Comparison of ENCODE assay signal across 25 cellular contexts in genomic region chr1:154856544-154856943, GRCh38. TPM values are rescaled to one million over a fixed set of nuclear protein-coding genes. Genes with fewer than 3 reads are reported as not detected.
DNase-seq lines count a peak whose midpoint lies in the region; FAIRE-seq and TF ChIP-seq lines count a peak whose summit lies in the region.
"Had no signal": no experiment of that assay in that cellular context is flagged by ENCODE, and none has a peak within 500 bp of the region (broad histone marks: within the 10 kb centered on the region; RNA-seq: fewer than 3 reads in every experiment).

No MANE protein-coding gene starts in this region.

- no peak overlapping the region for H3K9ac ChIP-seq in MM.1S (ENCODE audit: low read length)
- H3K9ac ChIP-seq in astrocyte (ENCODE audit: low read length) = no peak overlapping the region
- H3K9ac ChIP-seq in skeletal muscle tissue (ENCODE audit: low read depth in 1 of 3, low read length in 3 of 3) = peak overlapping the region; percentile 12 to 63 (median 28)
- H3K9ac ChIP-seq: BLaER1 treated with 17β-estradiol and CSF1 and Interleukin-3, amounts not matched to agents 10 nM and 100 nM had no signal

- CTCF ChIA-PET in activated naive CD4-positive, alpha-beta T cell treated with anti-CD3 and anti-CD28 coated beads for 36 hours (lab: Charles Lee) = interaction anchor here (1.5 kb wide), 1 partner anchor 96 kb away, joined by 4 read pairs; no protein-coding TSS in a partner anchor

- peaks cover 11% of the 10 kb centered on the region for H3K4me1 Mint-ChIP-seq in activated naive CD4-positive, alpha-beta T cell treated with anti-CD3 and anti-CD28 coated beads for 36 hours (ENCODE audit: low read depth)
- peaks cover 12% of the 10 kb centered on the region for H3K4me1 Mint-ChIP-seq in astrocyte (ENCODE audit: low read depth, unreplicated experiment)

- peaks cover 56% of the 10 kb centered on the region for H3K4me1 ChIP-seq in MM.1S (ENCODE audit: low read length)
- H3K4me1 ChIP-seq in astrocyte (ENCODE audit: insufficient read depth, low read length) = peaks cover 10% of the 10 kb centered on the region
- H3K4me1 ChIP-seq in skeletal muscle tissue (ENCODE audit: control insufficient read depth in 3 of 3, insufficient read depth in 3 of 3, low read length in 3 of 3) = peaks cover 62 to 84% (median 69%) of the 10 kb centered on the region in 3 donors
- H3K4me1 ChIP-seq: stomach, tibial artery had no signal

- peaks cover 1% of the 10 kb centered on the region for H3K27me3 Mint-ChIP-seq in activated naive CD4-positive, alpha-beta T cell treated with anti-CD3 and anti-CD28 coated beads for 36 hours (ENCODE audit: low read depth)
- H3K27me3 Mint-ChIP-seq in astrocyte (ENCODE audit: low read depth, unreplicated experiment) = peaks cover 13% of the 10 kb centered on the region
- H3K27me3 Mint-ChIP-seq: memory B cell had no signal

- H3K4me2 ChIP-seq in MM.1S (ENCODE audit: low read depth, low read length) (peak overlapping the region; percentile 19; the same call in 1 of the 2 replicates), astrocyte (ENCODE audit: low read length) (no peak overlapping the region)
- H3K4me2 ChIP-seq: smooth muscle cell had no signal

- TF ChIP-seq CTCF in MM.1S (IDR thresholded peaks at IDR 0.05; ENCODE audit: low read length) (no peak), astrocyte (IDR thresholded peaks at IDR 0.05; ENCODE audit: insufficient read depth, low read depth, low read length) (no peak)

- H3K36me3 Mint-ChIP-seq in activated naive CD4-positive, alpha-beta T cell treated with anti-CD3 and anti-CD28 coated beads for 36 hours (ENCODE audit: low read depth) = no peaks in the 10 kb centered on the region
- H3K36me3 Mint-ChIP-seq in astrocyte (ENCODE audit: low read depth, unreplicated experiment) = peaks cover 4% of the 10 kb centered on the region
- H3K36me3 Mint-ChIP-seq: memory B cell had no signal

- FAIRE-seq in astrocyte (lab: Jason Lieb, UNC) = no peak

- no peak overlapping the region for H3K4me3 Mint-ChIP-seq in activated naive CD4-positive, alpha-beta T cell treated with anti-CD3 and anti-CD28 coated beads for 36 hours
- peak overlapping the region; percentile 29 for H3K4me3 Mint-ChIP-seq in astrocyte (ENCODE audit: unreplicated experiment)
- H3K4me3 Mint-ChIP-seq: memory B cell had no signal

- no peaks in the 10 kb centered on the region for H4K20me1 ChIP-seq in MM.1S (ENCODE audit: insufficient read depth, low read length)
- H4K20me1 ChIP-seq in astrocyte (ENCODE audit: insufficient read depth, low read length) = no peaks in the 10 kb centered on the region
- H4K20me1 ChIP-seq: BLaER1 treated with 17β-estradiol and CSF1 and Interleukin-3, amounts not matched to agents 10 nM and 100 nM had no signal

- H3K36me3 ChIP-seq in MM.1S (replicated peaks; ENCODE audit: insufficient read depth, low read length) (no peaks in the 10 kb centered on the region), astrocyte (ENCODE audit: insufficient read depth, low read length) (no peaks in the 10 kb centered on the region), skeletal muscle tissue (ENCODE audit: control insufficient read depth in 3 of 3, insufficient read depth in 3 of 3, low read length in 3 of 3) (no peaks in the 10 kb centered on the region)
- H3K36me3 ChIP-seq: BLaER1 treated with 17β-estradiol and CSF1 and Interleukin-3, amounts not matched to agents 10 nM and 100 nM; stomach; tibial artery had no signal

- H3K27ac Mint-ChIP-seq in activated naive CD4-positive, alpha-beta T cell treated with anti-CD3 and anti-CD28 coated beads for 36 hours = no peak overlapping the region
- H3K27ac Mint-ChIP-seq in astrocyte (ENCODE audit: unreplicated experiment) = peak overlapping the region; percentile 47
- H3K27ac Mint-ChIP-seq: memory B cell had no signal

- intact Hi-C loops in activated naive CD4-positive, alpha-beta T cell treated with anti-CD3 and anti-CD28 coated beads for 36 hours (cut with micrococcal nuclease) = no loop called here

- H2AFZ ChIP-seq in MM.1S (ENCODE audit: low read length) = no peak overlapping the region
- H2AFZ ChIP-seq in astrocyte (ENCODE audit: low read depth, low read length) = no peak overlapping the region

- H3K4me3 ChIP-seq in MM.1S (ENCODE audit: low read length) (no peak overlapping the region), astrocyte (ENCODE audit: insufficient read depth, low read depth, low read length) (no peak overlapping the region), skeletal muscle tissue (ENCODE audit: low read length in 3 of 3) (peak overlapping the region in 1 of 3 donors; percentile 12)
- H3K4me3 ChIP-seq: BLaER1 treated with 17β-estradiol and CSF1 and Interleukin-3, amounts not matched to agents 10 nM and 100 nM; smooth muscle cell; stomach; tibial artery had no signal

- H3K27ac ChIP-seq in MM.1S (ENCODE audit: low read length) (no peak overlapping the region), astrocyte (ENCODE audit: low read depth, low read length) (no peak overlapping the region), skeletal muscle tissue (ENCODE audit: low read depth, low read length) (peak overlapping the region; percentile 75)
- H3K27ac ChIP-seq: BLaER1 treated with 17β-estradiol and CSF1 and Interleukin-3, amounts not matched to agents 10 nM and 100 nM; stomach; tibial artery had no signal

- H3F3A ChIP-seq in MM.1S (ENCODE audit: insufficient read depth, low read length) = peaks cover 32% of the 10 kb centered on the region

- peaks cover 65% of the 10 kb centered on the region for H3K79me2 ChIP-seq in MM.1S (ENCODE audit: low read length)
- no peaks in the 10 kb centered on the region for H3K79me2 ChIP-seq in astrocyte (ENCODE audit: insufficient read depth, low read length)

- H3K9me2 ChIP-seq in MM.1S (replicated peaks; ENCODE audit: insufficient read depth, low read length) = no peaks in the 10 kb centered on the region

- DNase-seq in activated naive CD4-positive, alpha-beta T cell treated with Interleukin-2 at 50 U/mL for 16 hours = peak; percentile 7
- no peak for DNase-seq in activated naive CD4-positive, alpha-beta T cell treated with anti-CD3 and anti-CD28 coated beads for 36 hours
- DNase-seq in MM.1S (no peak), astrocyte (ENCODE audit: low read depth) (no peak), HuH-7.5 (ENCODE audit: low spot score) (no peak), DMS153 treated with DMSO at 0.1 percent for 48 hours (lab: John Stamatoyannopoulos, UW; ENCODE audit: unreplicated experiment) (no peak), SKM-1 treated with dmso at 0.1 percent for 144 hours (lab: John Stamatoyannopoulos, UW; ENCODE audit: unreplicated experiment) (no peak)
- DNase-seq: ACHN; activated CD8-positive, alpha-beta memory T cell treated with anti-CD3 and anti-CD28 coated beads, Interleukin-2, amount 50 U/mL, for 48 hours; activated effector memory CD4-positive, alpha-beta T cell treated with Interleukin-2 at 50 U/mL for 16 hours; DND-41; effector CD4-positive, alpha-beta T cell; erythroblast; IMR-90; left cardiac atrium; NCI-H2081 treated with DMSO at 0.1 percent for 48 hours; occipital lobe; stomach; T-helper 1 cell; tibial artery had no signal

- H3K27me3 ChIP-seq in MM.1S (replicated peaks; ENCODE audit: insufficient read depth, low read length) (no peaks in the 10 kb centered on the region), astrocyte (ENCODE audit: insufficient read depth, low read length) (no peaks in the 10 kb centered on the region), skeletal muscle tissue (ENCODE audit: control insufficient read depth in 3 of 3, insufficient read depth in 3 of 3, low read length in 3 of 3) (no peaks in the 10 kb centered on the region)
- H3K27me3 ChIP-seq: BLaER1 treated with 17β-estradiol and CSF1 and Interleukin-3, amounts not matched to agents 10 nM and 100 nM had no signal

- H3K9me3 Mint-ChIP-seq in activated naive CD4-positive, alpha-beta T cell treated with anti-CD3 and anti-CD28 coated beads for 36 hours = no peaks in the 10 kb centered on the region
- no peaks in the 10 kb centered on the region for H3K9me3 Mint-ChIP-seq in astrocyte (ENCODE audit: unreplicated experiment)
- H3K9me3 Mint-ChIP-seq: memory B cell had no signal

- H3K9me3 ChIP-seq in MM.1S (replicated peaks; ENCODE audit: insufficient read depth, low read length) = no peaks in the 10 kb centered on the region
- H3K9me3 ChIP-seq in astrocyte (ENCODE audit: insufficient read depth, low read depth, low read length) = no peaks in the 10 kb centered on the region
- H3K9me3 ChIP-seq in skeletal muscle tissue (ENCODE audit: control insufficient read depth in 3 of 3, low read length in 3 of 3) = no peaks in the 10 kb centered on the region
- H3K9me3 ChIP-seq: BLaER1 treated with 17β-estradiol and CSF1 and Interleukin-3, amounts not matched to agents 10 nM and 100 nM; stomach; tibial artery had no signal

RNA-seq across cellular contexts. Expression of gene KCNN3, which starts 13.5 kb away (rescaled TPM):
- under 1 TPM; 0.25 to 0.26 TPM for total RNA-seq in activated naive CD4-positive, alpha-beta T cell treated with anti-CD3 and anti-CD28 coated beads for 36 hours
- total RNA-seq in astrocyte (0.46 and 0.66 TPM in 2 replicates), skeletal muscle tissue (3.7 TPM)
- total RNA-seq: fibroblast of villous mesenchyme, IMR-90 had no signal

Comparison
In these comparisons a context has a peak if more than half of its experiments do, and no peak if none do; other contexts are left out.
1. H3K9ac ChIP-seq: peak in skeletal muscle tissue (3 of 3); none in MM.1S (single experiment) and astrocyte (single experiment).